Comparison of ENCODE assay signal across 8 cellular contexts in the genomic region with DNA sequence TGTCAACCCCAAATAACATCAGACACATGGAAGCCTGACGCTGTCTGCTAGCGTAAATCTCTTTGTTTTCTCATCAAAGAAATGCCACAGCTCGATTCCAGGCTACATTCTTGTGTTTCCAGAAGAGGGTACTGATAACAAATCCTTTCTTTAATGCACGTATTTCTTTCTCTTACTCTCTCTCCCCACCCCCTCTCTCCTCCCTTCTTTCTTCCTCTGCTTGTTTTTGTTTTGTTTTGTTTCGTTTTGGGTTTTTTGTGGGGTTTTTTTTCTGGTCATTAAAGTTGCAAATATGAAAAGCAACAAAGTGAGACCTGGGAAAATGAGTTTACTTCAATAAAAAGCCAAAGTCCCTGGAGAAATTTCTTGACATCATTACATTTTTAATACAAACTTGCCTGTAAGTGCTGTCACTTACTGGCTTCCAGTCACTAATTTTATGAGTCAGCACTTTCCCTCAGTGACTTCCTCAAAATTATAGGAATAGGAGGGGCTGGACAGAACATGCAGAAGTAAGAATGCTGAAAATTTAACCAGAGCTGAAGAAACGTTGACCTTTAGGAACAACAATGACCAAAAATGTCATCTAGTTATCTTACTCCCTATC.
A peak's percentile ranks its signal among the peaks of the same experiment; 100 is the strongest.
DNase-seq lines count a peak whose midpoint lies in the region; ATAC-seq and TF ChIP-seq lines count a peak whose summit lies in the region.

No MANE protein-coding gene starts in this region.

- TF ChIP-seq POLR2A in lower leg skin (IDR thresholded peaks at IDR 0.05), result no peak

- peaks cover 30% of the 10 kb centered on the region for H3K4me1 Mint-ChIP-seq in activated B cell treated with CpG ODN at 0.5 μM for 24 hours

- in situ Hi-C loops in KBM-7 (cut with MboI; ENCODE audit: low pct_unique_long_range_greater_than_20kb, low sequenced_read_pairs), result loop anchor here (25.0 kb wide), 2 partner anchors 241 to 591 kb away; no protein-coding TSS in a partner anchor

- intact Hi-C loops in activated B cell treated with CpG ODN at 0.5 μM for 24 hours (cut with micrococcal nuclease) (loop anchor here (1.0 kb wide), 3 partner anchors 40 to 120 kb away; a partner anchor contains a TSS), lower leg skin (cut with DNase I; ENCODE audit: low total_unique reads) (no loop called here)

- no peaks in the 10 kb centered on the region for H3K36me3 Mint-ChIP-seq in activated B cell treated with CpG ODN at 0.5 μM for 24 hours (ENCODE audit: low read depth)

- peak overlapping the region; percentile 76 for H3K4me3 Mint-ChIP-seq in activated B cell treated with CpG ODN at 0.5 μM for 24 hours

- CTCF ChIA-PET in activated B cell treated with CpG ODN at 0.5 μM for 24 hours (lab: Charles Lee), result interaction anchor here (0.7 to 2.1 kb wide), 9 partner anchors 14 to 591 kb away, joined by 3 to 13 read pairs (median 5); no protein-coding TSS in a partner anchor

- no peaks in the 10 kb centered on the region for H3K9me3 Mint-ChIP-seq in activated B cell treated with CpG ODN at 0.5 μM for 24 hours

- whole genome bisulfite sequencing in lower leg skin, 2 donors, result 13 to 19% methylated on average over 6 of the region's 6 CpGs

- peak overlapping the region; percentile 24 for H3K4me3 ChIP-seq in AG10803 (ENCODE audit: low read length)
- H3K4me3 ChIP-seq in lower leg skin (ENCODE audit: low read depth, poor library complexity, severe bottlenecking), result no peak overlapping the region

- H3K27ac Mint-ChIP-seq in activated B cell treated with CpG ODN at 0.5 μM for 24 hours, result peak overlapping the region; percentile 80

- POLR2A ChIA-PET in activated B cell treated with CpG ODN at 0.5 μM for 24 hours (lab: Charles Lee), result interaction anchor here (0.9 to 4.4 kb wide), 4 partner anchors 47 to 120 kb away, joined by 3 to 62 read pairs (median 4); a partner anchor contains a TSS

- ATAC-seq in GM18502 (IDR thresholded peaks at IDR 0.05; ENCODE audit: poor library complexity, unreplicated experiment), result peak; percentile 50
- peak; percentile 70 for ATAC-seq in activated B cell treated with CpG ODN at 0.5 μM for 24 hours (ENCODE audit: low read depth)

- peak; percentile 70 for TF ChIP-seq CTCF in AG10803 (conservative IDR thresholded peaks at IDR 0.05; ENCODE audit: low read length)
- TF ChIP-seq CTCF in activated B cell treated with CpG ODN at 0.5 μM for 24 hours (IDR thresholded peaks at IDR 0.05), result no peak
- no peak for TF ChIP-seq CTCF in lower leg skin (IDR thresholded peaks at IDR 0.05)

- DNase-seq in AG10803 (ENCODE audit: low read depth), result peak; percentile 79
- DNase-seq in KBM-7, result peak; percentile 91
- no peak for DNase-seq in activated B cell treated with CpG ODN at 0.5 μM for 24 hours
- DNase-seq in glomerular endothelial cell (ENCODE audit: extremely low read depth, low read depth, low spot score), result peak; percentile 27
- DNase-seq in retina, result peak; percentile 35
- no peak for DNase-seq in lower leg skin (ENCODE audit: low spot score in 2 of 2)
- no peak for DNase-seq in activated effector memory CD4-positive, alpha-beta T cell treated with Interleukin-2 at 50 U/mL for 16 hours

- H3K27me3 Mint-ChIP-seq in activated B cell treated with CpG ODN at 0.5 μM for 24 hours, result peaks cover 7% of the 10 kb centered on the region

Comparison
In these comparisons a context has a peak if more than half of its experiments do, and no peak if none do; other contexts are left out.
1. DNase-seq: peak in AG10803 (single experiment), KBM-7 (single experiment), glomerular endothelial cell (single experiment) and retina (single experiment); none in activated B cell treated with CpG ODN at 0.5 μM for 24 hours (single experiment), lower leg skin (0 of 2) and activated effector memory CD4-positive, alpha-beta T cell treated with Interleukin-2 at 50 U/mL for 16 hours (single experiment).